Comparison of ENCODE assay signal across 9 cellular contexts in the genomic region with DNA sequence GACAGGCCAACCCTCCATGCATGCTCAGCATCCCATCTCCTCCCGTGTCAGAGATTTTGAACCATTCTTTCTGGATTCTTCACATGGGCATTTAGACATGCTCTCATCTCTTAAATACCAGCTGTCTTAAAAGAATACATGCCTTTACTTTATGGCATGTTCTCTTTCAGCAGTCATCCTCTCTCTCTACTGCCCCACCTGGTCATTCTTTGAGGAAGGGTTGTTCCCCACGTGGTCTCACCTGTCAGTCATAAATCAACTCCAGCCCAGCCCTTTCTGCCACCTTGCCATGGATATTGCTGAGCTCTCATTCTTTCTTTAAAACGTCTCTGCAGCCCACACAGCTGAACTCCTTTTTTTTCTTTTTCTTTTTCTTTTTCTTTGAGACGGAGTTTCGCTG.
A peak's percentile ranks its signal among the peaks of the same experiment; 100 is the strongest.
DNase-seq lines count a peak whose midpoint lies in the region; ATAC-seq, FAIRE-seq and TF ChIP-seq lines count a peak whose summit lies in the region.
"Had no signal": no experiment of that assay in that cellular context is flagged by ENCODE, and none has a peak within 500 bp of the region (broad histone marks: within the 10 kb centered on the region; RNA-seq: fewer than 3 reads in every experiment).

No MANE protein-coding gene starts in this region.

- dilution Hi-C loops in keratinocyte (cut with MboI; ENCODE audit: extremely low pct_ligation_motif_present, low sequenced_read_pairs): no loop called here

- ATAC-seq in GM18867 (IDR thresholded peaks at IDR 0.05; ENCODE audit: unreplicated experiment) (peak; percentile 43), GM19455 (IDR thresholded peaks at IDR 0.05; ENCODE audit: unreplicated experiment) (no peak)
- ATAC-seq: activated T-helper 17 cell treated with anti-CD3 and anti-CD28 coated beads, Interleukin-2, amount 50 U/mL, for 72 hours had no signal

- H3K4me3 ChIP-seq in keratinocyte (ENCODE audit: control insufficient read depth in 2 of 3, extremely low read depth in 1 of 3, insufficient read depth in 2 of 3, low read depth in 1 of 3, low read length in 3 of 3) (no peak overlapping the region), thyroid gland (replicated peaks in 1 of 3) (no peak overlapping the region)

- H4K20me1 ChIP-seq in keratinocyte (ENCODE audit: control insufficient read depth, extremely low read depth, insufficient read depth, low read length): no peaks in the 10 kb centered on the region

- intact Hi-C loops in thyroid gland (cut with DNase I): no loop called here

- DNase-seq in COLO668 (lab: John Stamatoyannopoulos, UW; ENCODE audit: unreplicated experiment): peak; percentile 5
- peak; percentile 16 for DNase-seq in NCI-H460 (ENCODE audit: extremely low read depth, low read depth)
- DNase-seq in keratinocyte (ENCODE audit: low read depth, low spot score): no peak
- DNase-seq in thyroid gland: no peak
- no peak for DNase-seq in DMS153 (lab: John Stamatoyannopoulos, UW)
- DNase-seq in NCI-H510A (lab: John Stamatoyannopoulos, UW): no peak

- TF ChIP-seq POLR2A in thyroid gland (IDR thresholded peaks at IDR 0.05): no peak

- no peaks in the 10 kb centered on the region for H3K9me1 ChIP-seq in keratinocyte (ENCODE audit: control insufficient read depth, extremely low read depth, insufficient read depth, low read length)

- FAIRE-seq in keratinocyte (lab: Jason Lieb, UNC): peak; percentile 92

- H3K4me1 ChIP-seq in keratinocyte (ENCODE audit: control insufficient read depth, extremely low read depth, insufficient read depth, low read length): peaks cover 4% of the 10 kb centered on the region
- no peaks in the 10 kb centered on the region for H3K4me1 ChIP-seq in thyroid gland

- no peak overlapping the region for H3K4me2 ChIP-seq in keratinocyte (ENCODE audit: control insufficient read depth, extremely low read depth, insufficient read depth, low read depth, low read length)

- H3K36me3 ChIP-seq in keratinocyte (ENCODE audit: control insufficient read depth in 2 of 2, extremely low read depth in 1 of 2, insufficient read depth in 2 of 2, low read length in 2 of 2) (peaks cover 0 to 2% of the 10 kb centered on the region in 2 experiments), thyroid gland (no peaks in the 10 kb centered on the region)

- H3K27ac ChIP-seq in keratinocyte (ENCODE audit: control insufficient read depth, insufficient read depth, low read length) (no peak overlapping the region), thyroid gland (no peak overlapping the region)

- peaks cover 4% of the 10 kb centered on the region for H3K79me2 ChIP-seq in keratinocyte (ENCODE audit: control insufficient read depth, insufficient read depth, low read length)

- 82 to 84% methylated on average over 5 of the region's 5 CpGs for WGBS in thyroid gland, 2 donors

- no peak overlapping the region for H3K9ac ChIP-seq in keratinocyte (ENCODE audit: control insufficient read depth, extremely low read depth, insufficient read depth, low read length)

- H2AFZ ChIP-seq in keratinocyte (ENCODE audit: control insufficient read depth, low read length): no peak overlapping the region

- H3K9me3 ChIP-seq in keratinocyte (ENCODE audit: control insufficient read depth, low read depth, low read length) (no peaks in the 10 kb centered on the region), thyroid gland (no peaks in the 10 kb centered on the region)

- TF ChIP-seq CTCF in keratinocyte (optimal IDR thresholded peaks at IDR 0.05 in 1 of 3, IDR thresholded peaks at IDR 0.05 in 1 of 3, conservative IDR thresholded peaks at IDR 0.05 in 1 of 3; ENCODE audit: extremely low read depth in 1 of 3, insufficient read depth in 2 of 3, low read length in 3 of 3) (peak; percentile 19 to 52 (median 47)), thyroid gland (IDR thresholded peaks at IDR 0.05) (no peak)

- H3K27me3 ChIP-seq in keratinocyte (ENCODE audit: control insufficient read depth, extremely low read depth, insufficient read depth, low read length) (no peaks in the 10 kb centered on the region), thyroid gland (no peaks in the 10 kb centered on the region)

Comparison
In these comparisons a context has a peak if more than half of its experiments do, and no peak if none do; other contexts are left out.
1. DNase-seq: peak in COLO668 (single experiment) and NCI-H460 (single experiment); none in keratinocyte (single experiment), thyroid gland (0 of 2), DMS153 (single experiment) and NCI-H510A (single experiment).
2. CTCF ChIP-seq: peak in keratinocyte (3 of 3); none in thyroid gland (0 of 6).